9 cellular contexts compared by ENCODE assay signal in the genomic region with DNA sequence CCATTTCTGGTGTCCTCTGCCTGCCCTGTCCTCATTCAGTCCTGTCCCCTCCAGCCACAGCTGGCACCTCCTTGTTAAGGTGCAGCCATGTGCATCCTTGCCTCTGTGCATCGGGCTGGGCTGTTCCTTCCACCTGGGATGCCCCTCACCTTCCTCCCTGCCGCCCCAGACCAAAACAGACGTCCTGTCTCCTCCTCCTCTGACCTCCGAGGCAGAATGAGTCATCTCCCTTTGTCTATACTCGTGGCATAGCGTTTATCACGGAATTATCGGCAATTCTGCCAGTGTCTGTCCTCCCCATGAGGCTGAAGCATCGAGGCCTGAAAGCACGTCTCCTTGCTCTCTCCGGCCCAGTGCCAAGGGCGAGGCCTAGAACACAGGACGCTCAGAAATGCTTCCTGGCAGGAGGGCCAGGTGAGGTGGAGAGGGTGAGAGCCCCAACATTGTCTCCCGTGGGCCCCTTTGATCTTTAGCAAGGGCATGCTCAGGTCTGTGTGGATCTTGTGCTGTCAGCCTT. TPM values are rescaled to one million over a fixed set of nuclear protein-coding genes. Genes with fewer than 3 reads are reported as not detected.
A peak's percentile ranks its signal among the peaks of the same experiment; 100 is the strongest.
DNase-seq lines count a peak whose midpoint lies in the region; ATAC-seq and TF ChIP-seq lines count a peak whose summit lies in the region.
"Had no signal": no experiment of that assay in that cellular context is flagged by ENCODE, and none has a peak within 500 bp of the region (broad histone marks: within the 10 kb centered on the region; RNA-seq: fewer than 3 reads in every experiment).

No MANE protein-coding gene starts in this region.

- in situ Hi-C loops in ACHN (cut with HindIII; ENCODE audit: low pct_ligation_motif_present, low pct_unique_long_range_greater_than_20kb, low sequenced_read_pairs), result no loop called here
- in situ Hi-C loops in transverse colon (cut with MboI; ENCODE audit: low pct_ligation_motif_present in 1 of 4, low pct_unique_long_range_greater_than_20kb in 1 of 4, low sequenced_read_pairs in 3 of 4), result loop anchor here (10.0 to 25.0 kb wide), 5 partner anchors 101 to 351 kb away; partner anchors contain the start of genes ATPAF2 (in 2 of the 4) and GID4 (in 2 of the 4)

- TF ChIP-seq POLR2A in adrenal gland (IDR thresholded peaks at IDR 0.05), result peak in 1 of 2 donors; percentile 67
- TF ChIP-seq POLR2A in transverse colon (IDR thresholded peaks at IDR 0.05), result no peak

- DNase-seq in ACHN (peak; percentile 70), HK-2 (ENCODE audit: unreplicated experiment) (peak; percentile 72), adrenal gland (peak; percentile 78 to 91 (median 85)), left colon (peak; percentile 82 to 85), transverse colon (peak; percentile 79), NCI-H1694 treated with DMSO at 0.1 percent for 48 hours (lab: John Stamatoyannopoulos, UW) (no peak), NCI-H1694 (lab: John Stamatoyannopoulos, UW) (no peak)

- H3K27me3 ChIP-seq in adrenal gland (no peaks in the 10 kb centered on the region), transverse colon (no peaks in the 10 kb centered on the region)
- H3K27me3 ChIP-seq: cardiac muscle cell had no signal

- H3K4me3 ChIP-seq in adrenal gland (no peak overlapping the region), transverse colon (no peak overlapping the region)
- H3K4me3 ChIP-seq: cardiac muscle cell had no signal

- 8 to 24% (median 11%) methylated on average over 8 to 14 of the region's 14 CpGs for WGBS in adrenal gland, 4 donors
- WGBS in transverse colon (ENCODE audit: low coverage in 1 of 2), 2 donors, result 20% methylated on average over 14 of the region's 14 CpGs; no CpG with 5 or more reads in 1 of the 2 donors

- H3K4me1 ChIP-seq in adrenal gland (replicated peaks in 1 of 2), result peaks cover 21 to 46% of the 10 kb centered on the region in 2 donors
- peaks cover 23 to 56% (median 40%) of the 10 kb centered on the region in 4 donors for H3K4me1 ChIP-seq in transverse colon

- H3K36me3 ChIP-seq in adrenal gland (replicated peaks in 1 of 2), result no peaks in the 10 kb centered on the region
- no peaks in the 10 kb centered on the region for H3K36me3 ChIP-seq in transverse colon
- H3K36me3 ChIP-seq: cardiac muscle cell had no signal

- ATAC-seq in left colon (peak; percentile 55), HG02938 (IDR thresholded peaks at IDR 0.05; ENCODE audit: unreplicated experiment) (no peak)

- TF ChIP-seq EP300 in transverse colon (IDR thresholded peaks at IDR 0.05; ENCODE audit: low read depth), result no peak

- H3K27ac ChIP-seq in adrenal gland (peak overlapping the region; percentile 49 to 89 (median 83)), transverse colon (peak overlapping the region; percentile 89 to 98 (median 92))
- H3K27ac ChIP-seq: cardiac muscle cell had no signal

- no peaks in the 10 kb centered on the region for H3K9me3 ChIP-seq in adrenal gland (replicated peaks in 1 of 3)
- no peaks in the 10 kb centered on the region for H3K9me3 ChIP-seq in transverse colon

- no peak for TF ChIP-seq CTCF in adrenal gland (IDR thresholded peaks at IDR 0.05)
- TF ChIP-seq CTCF in transverse colon (IDR thresholded peaks at IDR 0.05), result no peak

- intact Hi-C loops in adrenal gland (cut with DNase I), result loop anchor here in 1 of 2 donors (10.0 kb wide), 2 partner anchors 79 to 349 kb away; partner anchors contain the start of genes ATPAF2 and GID4
- intact Hi-C loops in left colon (cut with DNase I, micrococcal nuclease), result loop anchor here in 1 of 2 donors (10.0 kb wide), 1 partner anchor 89 kb away; no protein-coding TSS in a partner anchor
- intact Hi-C loops in transverse colon (cut with DNase I; ENCODE audit: low total_unique reads), result no loop called here

RNA-seq across cellular contexts. Expression of gene RAI1, which starts 4.6 kb away (rescaled TPM):
- 10 to 100 TPM; 14.7 to 37.3 (median 28.1) TPM for total RNA-seq in adrenal gland
- 10 to 100 TPM in 2 of 3 donors, 1 to 10 TPM in 1; 4.2 to 31.2 (median 14.6) TPM for polyA plus RNA-seq in adrenal gland
- total RNA-seq in left colon, result 10 to 100 TPM; 15.8 to 23.8 TPM
- total RNA-seq in transverse colon, result 100 to 1,000 TPM in 1 of 4 donors, 10 to 100 TPM in 3; 14.1 to 163 (median 34.6) TPM

Comparison
In these comparisons a context has a peak if more than half of its experiments do, and no peak if none do; other contexts are left out.
1. DNase-seq: peak in ACHN (single experiment), HK-2 (single experiment), adrenal gland (7 of 7), left colon (2 of 2) and transverse colon (single experiment); none in NCI-H1694 treated with DMSO at 0.1 percent for 48 hours (single experiment) and NCI-H1694 (single experiment).